In the genomic region with DNA sequence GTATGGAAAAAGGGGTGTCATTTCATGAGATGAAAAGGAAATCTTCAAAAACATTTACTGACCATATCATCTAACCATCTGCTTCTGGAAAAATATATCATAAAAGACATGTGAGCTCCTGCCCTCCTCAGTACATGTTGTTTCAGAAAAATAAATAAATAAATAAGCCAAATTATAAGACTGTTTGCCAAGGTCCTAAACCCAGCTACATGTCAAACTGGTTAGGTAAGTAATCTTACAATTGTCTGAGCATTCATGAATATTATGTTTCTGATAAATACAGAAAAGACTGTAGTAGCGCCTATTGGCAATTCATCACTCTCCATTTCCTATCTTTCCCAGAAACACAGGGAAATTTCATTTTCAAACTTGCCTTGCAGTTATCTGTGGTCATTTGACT, we compare ENCODE assay signal across 22 cellular contexts.
DNase-seq lines count a peak whose midpoint lies in the region; ATAC-seq and TF ChIP-seq lines count a peak whose summit lies in the region.
"Had no signal": no experiment of that assay in that cellular context is flagged by ENCODE, and none has a peak within 500 bp of the region (broad histone marks: within the 10 kb centered on the region; RNA-seq: fewer than 3 reads in every experiment).

No MANE protein-coding gene starts in this region.

- CTCF ChIA-PET in PC-3 (lab: Charles Lee) (no interaction called here), A673 (lab: Charles Lee) (no interaction called here)

- POLR2A ChIA-PET in PC-3 (lab: Charles Lee; ENCODE audit: unreplicated experiment) = no interaction called here
- POLR2A ChIA-PET in A673 (lab: Charles Lee; ENCODE audit: low non-redundant PET) = no interaction called here

- no peaks in the 10 kb centered on the region for H4K20me1 ChIP-seq in PC-3 (ENCODE audit: low read length)

- H3K4me1 ChIP-seq in PC-3 (ENCODE audit: insufficient read depth, low read length) = peaks cover 13% of the 10 kb centered on the region
- no peaks in the 10 kb centered on the region for H3K4me1 ChIP-seq in A673 (ENCODE audit: insufficient read depth, low read length, poor library complexity, severe bottlenecking)
- H3K4me1 ChIP-seq: Caco-2, Peyer's patch had no signal

- H3K4me3 ChIP-seq in LNCaP clone FGC (ENCODE audit: low read depth, low read length) (no peak overlapping the region), PC-3 (ENCODE audit: low read length) (no peak overlapping the region), A673 (ENCODE audit: low read depth, low read length, poor library complexity, severe bottlenecking) (no peak overlapping the region)
- H3K4me3 ChIP-seq: A549, GM23248, Peyer's patch had no signal

- intact Hi-C loops in PC-3 (cut with micrococcal nuclease) (no loop called here), A673 (cut with micrococcal nuclease; ENCODE audit: unreplicated experiment) (no loop called here)

- no peak overlapping the region for H3K27ac ChIP-seq in PC-3 (ENCODE audit: low read length)
- no peak overlapping the region for H3K27ac ChIP-seq in A673 (ENCODE audit: low read depth, low read length, poor library complexity, severe bottlenecking)
- H3K27ac ChIP-seq: A549, C4-2B, GM23248, Peyer's patch had no signal

- no peaks in the 10 kb centered on the region for H3K79me2 ChIP-seq in PC-3 (ENCODE audit: low read length)

- BruUV-seq in PC-3 (replicated peaks; lab: Mats Ljungman, UMichigan) = no TSS peak
- no TSS peak for BruUV-seq in A673 (replicated peaks; lab: Mats Ljungman, UMichigan)

- H3K36me3 ChIP-seq in PC-3 (ENCODE audit: low read depth, low read length) (no peaks in the 10 kb centered on the region), A673 (ENCODE audit: insufficient read depth, low read length, poor library complexity, severe bottlenecking) (no peaks in the 10 kb centered on the region)
- H3K36me3 ChIP-seq: Peyer's patch had no signal

- H3F3A ChIP-seq in PC-3 (ENCODE audit: low read length, unreplicated experiment) = no peaks in the 10 kb centered on the region

- no peak overlapping the region for H3K4me2 ChIP-seq in PC-3 (ENCODE audit: low read length)
- H3K4me2 ChIP-seq: A549 had no signal

- H3K27me3 ChIP-seq in PC-3 (ENCODE audit: low read length) (no peaks in the 10 kb centered on the region), A673 (replicated peaks; ENCODE audit: insufficient read depth, low read depth, low read length, poor library complexity) (no peaks in the 10 kb centered on the region)
- H3K27me3 ChIP-seq: Peyer's patch had no signal

- no peak for TF ChIP-seq CTCF in LNCaP clone FGC (IDR thresholded peaks at IDR 0.05; ENCODE audit: control insufficient read depth, extremely low read depth, insufficient read depth)
- no peak for TF ChIP-seq CTCF in PC-3 (conservative IDR thresholded peaks at IDR 0.05; ENCODE audit: low read depth, low read length)
- no peak for TF ChIP-seq CTCF in A673 (conservative IDR thresholded peaks at IDR 0.05; ENCODE audit: low read depth, low read length)

- DNase-seq in NCI-H2029 treated with DMSO at 0.1 percent for 48 hours (lab: John Stamatoyannopoulos, UW) (peak; percentile 16), NCI-H2029 (lab: John Stamatoyannopoulos, UW) (no peak), LNCaP clone FGC (ENCODE audit: low read depth) (peak; percentile 83), PC-3 (peak; percentile 32), AG20443 (ENCODE audit: low spot score) (no peak), A673 (ENCODE audit: low spot score) (no peak)
- DNase-seq: Caco-2; CD8-positive, alpha-beta T cell; GM23248; H7; KG1; NCI-H1048; NCI-H1694; NCI-H2081 treated with DMSO at 0.1 percent for 48 hours; NCI-H446; NCI-H524 treated with DMSO at 0.1 percent for 48 hours; Peyer's patch; SHP77 treated with DMSO at 0.1 percent for 48 hours; T-helper 1 cell had no signal

- no peak overlapping the region for H2AFZ ChIP-seq in PC-3 (ENCODE audit: low read length)
- H2AFZ ChIP-seq: GM23248 had no signal

- no peak overlapping the region for H3K9ac ChIP-seq in PC-3 (ENCODE audit: low read length)
- H3K9ac ChIP-seq: GM23248 had no signal

- no peak for ATAC-seq in PC-3
- no peak for ATAC-seq in HG02852 (IDR thresholded peaks at IDR 0.05; ENCODE audit: unreplicated experiment)
- ATAC-seq: A549; CD8-positive, alpha-beta T cell had no signal

- H3K9me2 ChIP-seq in PC-3 (replicated peaks; ENCODE audit: low read length) = no peaks in the 10 kb centered on the region

- H3K9me3 ChIP-seq in PC-3 (ENCODE audit: low read length) = no peaks in the 10 kb centered on the region
- H3K9me3 ChIP-seq in A673 (ENCODE audit: low read depth, low read length, poor library complexity, severe bottlenecking) = no peaks in the 10 kb centered on the region
- H3K9me3 ChIP-seq: A549, Caco-2, Peyer's patch had no signal

Comparison
In these comparisons a context has a peak if more than half of its experiments do, and no peak if none do; other contexts are left out.
1. DNase-seq: peak in NCI-H2029 treated with DMSO at 0.1 percent for 48 hours (single experiment), LNCaP clone FGC (single experiment) and PC-3 (single experiment); none in NCI-H2029 (single experiment), AG20443 (single experiment) and A673 (single experiment).